ENCODE assay signal across 8 cellular contexts in the genomic region with DNA sequence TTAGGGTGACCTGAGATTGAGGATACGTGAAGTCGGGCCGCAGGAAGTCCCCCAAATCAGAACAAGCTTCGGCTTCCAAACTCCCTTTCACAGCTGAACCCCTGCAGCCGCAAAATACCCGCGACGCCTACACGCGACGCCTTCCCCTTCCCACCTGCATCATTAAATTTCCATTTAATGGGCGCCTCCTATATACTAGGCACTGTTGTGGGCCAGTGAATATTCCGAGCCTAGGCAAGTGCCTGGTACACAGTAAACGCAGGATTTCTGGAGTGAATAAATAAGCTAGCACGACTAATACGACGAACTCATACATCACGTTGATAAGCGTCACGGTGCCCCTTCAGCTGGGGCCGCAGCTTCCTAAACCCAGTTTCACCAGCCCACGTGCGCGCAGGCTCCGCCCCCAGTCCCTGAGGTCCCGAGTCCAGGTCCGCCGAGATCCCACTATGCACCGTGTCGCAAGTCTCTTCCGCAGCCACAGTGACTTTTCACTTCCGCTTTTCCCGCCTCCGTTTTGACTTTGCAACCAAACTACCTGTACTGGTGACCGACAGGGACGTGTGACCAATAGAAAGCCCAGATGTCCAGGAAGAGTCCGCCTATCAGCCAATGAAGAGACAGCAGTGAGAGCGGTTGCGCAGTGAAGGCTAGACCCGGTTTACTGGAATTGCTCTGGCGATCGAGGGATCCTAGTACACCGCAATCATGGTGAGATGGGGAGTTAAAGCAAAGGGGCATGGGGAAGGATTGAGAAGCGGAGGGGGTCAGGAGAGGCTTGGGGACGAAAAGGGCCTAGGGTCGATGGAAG. TPM values are rescaled to one million over a fixed set of nuclear protein-coding genes. Genes with fewer than 3 reads are reported as not detected.
A peak's percentile ranks its signal among the peaks of the same experiment; 100 is the strongest.
DNase-seq lines count a peak whose midpoint lies in the region; ATAC-seq and TF ChIP-seq lines count a peak whose summit lies in the region.

A gene (plus strand): TSS at position 623 of the 811 bp plus-strand sequence. CDS start 86 bp downstream, at position 709.

- TF ChIP-seq CTCF in upper lobe of left lung (IDR thresholded peaks at IDR 0.05) = peak in 1 of 6 experiments; percentile 14

- TF ChIP-seq EP300 in upper lobe of left lung (IDR thresholded peaks at IDR 0.05) = no peak

- no peaks in the 10 kb centered on the region for H3K9me3 ChIP-seq in upper lobe of left lung

- TF ChIP-seq POLR2A in upper lobe of left lung (IDR thresholded peaks at IDR 0.05) = peak in 3 of 4 donors; percentile 17 to 75 (median 20)

- peaks cover 43 to 63% (median 55%) of the 10 kb centered on the region in 4 donors for H3K4me1 ChIP-seq in upper lobe of left lung

- intact Hi-C loops in T-helper 1 cell treated with Interleukin-12 subunit alpha and Interleukin-12 subunit beta and Interleukin-4 antibody, amounts not matched to agents 30 ng/mL and 1 ng/mL, for 36 hours (cut with micrococcal nuclease) = loop anchor here (1.0 to 2.0 kb wide), 12 partner anchors 22 to 1228 kb away; a partner anchor contains a TSS
- intact Hi-C loops in left cardiac atrium (cut with DNase I) (loop anchor here in 1 of 2 donors (5.0 kb wide), 2 partner anchors 45 to 400 kb away; a partner anchor contains a TSS), posterior vena cava (cut with DNase I) (no loop called here)

- H3K27ac ChIP-seq in upper lobe of left lung = peak within 1 kb of the TSS; percentile 89 to 95 (median 91)

- peaks cover 0 to 11% (median 2%) of the 10 kb centered on the region in 4 donors for H3K27me3 ChIP-seq in upper lobe of left lung

- peaks cover 6 to 28% (median 19%) of the 10 kb centered on the region in 4 donors for H3K36me3 ChIP-seq in upper lobe of left lung

- DNase-seq in NCI-H1694 (lab: John Stamatoyannopoulos, UW) (peak; percentile 99), amniotic epithelial cell (ENCODE audit: low read depth) (peak; percentile 99), left cardiac atrium (peak; percentile 98), posterior vena cava (ENCODE audit: low spot score) (peak; percentile 98), upper lobe of left lung (peak; percentile 98 to 100)

- peak within 1 kb of the TSS; percentile 77 to 92 (median 84) for H3K4me3 ChIP-seq in upper lobe of left lung

- 0 to 1% methylated on average over 37 to 43 of the region's 46 CpGs for WGBS in upper lobe of left lung, 2 donors

- ATAC-seq in GM18498 (IDR thresholded peaks at IDR 0.05; ENCODE audit: unreplicated experiment) (peak; percentile 84), HG02885 (IDR thresholded peaks at IDR 0.05; ENCODE audit: poor library complexity, unreplicated experiment) (peak; percentile 86), left cardiac atrium (peak; percentile 77 to 85), upper lobe of left lung (ENCODE audit: low FRiP score in 2 of 2) (peak; percentile 90 to 95)

RNA-seq across cellular contexts. Expression of the gene that starts here (rescaled TPM):
- total RNA-seq in T-helper 1 cell treated with Interleukin-12 subunit alpha and Interleukin-12 subunit beta and Interleukin-4 antibody, amounts not matched to agents 30 ng/mL and 1 ng/mL, for 36 hours = 318 and 320 TPM in 2 replicates
- 100 to 1,000 TPM; 139 to 163 TPM for total RNA-seq in left cardiac atrium
- total RNA-seq in posterior vena cava = 100 to 1,000 TPM; 133 to 137 TPM
- 100 to 1,000 TPM in 2 of 6 donors, 10 to 100 TPM in 4; 61.8 to 157 (median 79.2) TPM for total RNA-seq in upper lobe of left lung

Comparison
In these comparisons a context has a peak if more than half of its experiments do, and no peak if none do; other contexts are left out.
1. Peak in every context shown above with its lines: DNase-seq, ATAC-seq, H3K4me3 ChIP-seq and H3K27ac ChIP-seq.